Comparison of ENCODE assay signal across 20 cellular contexts in the genomic region with DNA sequence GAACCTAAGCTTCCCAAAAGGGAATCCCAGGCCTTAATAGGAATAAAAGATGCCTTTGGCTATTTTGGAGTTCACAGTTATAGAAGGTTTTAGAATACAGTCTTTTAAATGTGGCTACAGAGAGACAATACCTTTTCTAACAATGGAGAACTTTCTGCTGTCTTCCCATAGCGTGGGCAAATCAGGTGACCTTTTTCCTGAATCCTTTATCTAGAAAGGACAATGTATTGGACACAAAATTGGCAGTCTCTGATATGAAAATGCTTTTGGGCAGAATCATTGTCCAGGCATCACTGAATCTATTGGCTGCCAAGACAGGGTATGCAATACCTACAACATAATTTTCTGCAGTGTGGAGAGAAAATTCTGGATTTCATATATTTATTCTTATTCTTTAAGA.
"Had no signal": no experiment of that assay in that cellular context is flagged by ENCODE, and none has a peak within 500 bp of the region (broad histone marks: within the 10 kb centered on the region; RNA-seq: fewer than 3 reads in every experiment).

No MANE protein-coding gene starts in this region.

- H3K27ac ChIP-seq: colonic mucosa, foreskin keratinocyte, neutrophil, sigmoid colon, stomach, testis, tibial artery had no signal

- H3K9me3 ChIP-seq: colonic mucosa, mucosa of descending colon, neutrophil, pancreas, sigmoid colon, stomach, testis had no signal

- H3K4me1 ChIP-seq: colonic mucosa, foreskin keratinocyte, sigmoid colon, testis, tibial artery had no signal

- H3K27me3 ChIP-seq: colonic mucosa, neutrophil, pancreas, sigmoid colon, stomach, testis, tibial artery had no signal

- H3K36me3 ChIP-seq: colonic mucosa, neutrophil, pancreas, sigmoid colon, stomach, tibial artery had no signal

- H3K4me3 ChIP-seq: colonic mucosa, mucosa of descending colon, pancreas, sigmoid colon, stomach, testis, tibial artery had no signal

- DNase-seq: colonic mucosa; effector memory CD8-positive, alpha-beta T cell; foreskin keratinocyte; glutamatergic neuron; mesenchymal stem cell; mucosa of descending colon; naive B cell; pancreas; retina; sigmoid colon; stimulated activated CD4-positive, alpha-beta T cell treated with anti-CD3 and anti-CD28 coated beads, Interleukin-2, amount 100 ng/mL, for 24 hours; stimulated activated CD4-positive, alpha-beta T cell treated with anti-CD3 and anti-CD28 coated beads, Interleukin-4, amount 100 ng/mL, for 24 hours; stimulated activated naive CD4-positive, alpha-beta T cell treated with Interleukin-2 at 50 U/mL for 16 hours; stomach; substantia nigra; testis; tibial artery had no signal

- ATAC-seq: effector memory CD8-positive, alpha-beta T cell; foreskin keratinocyte; mucosa of descending colon; natural killer cell treated with Interleukin-12 subunit alpha and Interleukin-12 subunit beta and Interleukin-15 and Interleukin-18, amount 100 ng/mL, for 72 hours; stimulated activated effector memory CD8-positive, alpha-beta T cell treated with anti-CD3 and anti-CD28 coated beads, Interleukin-12 subunit alpha, Interleukin-12 subunit beta, amount 100 ng/mL, for 72 hours had no signal
